In the genomic region with DNA sequence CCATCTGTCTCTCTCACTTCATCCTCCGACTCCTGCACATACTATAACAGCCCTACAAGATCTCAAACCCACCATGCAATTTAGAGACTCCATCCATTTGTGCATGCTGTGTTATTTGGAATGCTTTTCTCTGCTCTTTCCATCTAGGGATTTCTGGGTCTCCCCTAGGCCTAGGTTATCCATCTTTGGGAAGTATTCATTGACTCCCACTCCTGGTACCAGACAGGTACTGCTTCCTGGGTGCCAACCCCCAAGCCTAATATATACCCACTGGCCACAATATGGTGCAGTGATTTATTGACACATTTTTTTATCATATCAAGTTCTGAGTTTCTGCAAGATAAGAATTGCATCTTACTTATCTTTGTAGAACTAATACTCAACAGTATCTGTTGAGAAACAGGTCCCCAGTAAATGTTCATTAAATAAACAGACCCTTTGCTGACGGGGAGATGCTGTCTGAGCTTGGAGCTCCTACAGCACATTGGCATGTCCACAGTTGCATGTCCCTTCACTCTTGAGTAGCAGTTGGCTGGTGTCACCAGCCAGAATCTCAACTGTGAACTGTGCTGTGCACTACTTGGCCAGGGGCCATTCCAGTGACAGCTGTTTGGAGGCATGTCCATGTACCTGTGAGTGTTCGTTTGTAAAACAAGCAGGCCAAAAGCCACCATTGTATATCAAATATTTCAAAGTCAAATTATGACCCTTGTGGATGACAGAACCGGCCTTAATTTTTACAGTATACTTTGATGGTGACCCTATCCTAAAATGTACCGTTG, we compare ENCODE assay signal across 28 cellular contexts.
"Had no signal": no experiment of that assay in that cellular context is flagged by ENCODE, and none has a peak within 500 bp of the region (broad histone marks: within the 10 kb centered on the region; RNA-seq: fewer than 3 reads in every experiment).

No MANE protein-coding gene starts in this region.

- H3K36me3 ChIP-seq: left lung, lower lobe of right lung, pancreas, prostate gland, stomach, thyroid gland, transverse colon, upper lobe of left lung had no signal

- H3K27ac ChIP-seq: left lung, lower lobe of right lung, pancreas, prostate gland, skin epidermis, stomach, testis, thyroid gland, transverse colon, upper lobe of left lung had no signal

- H3K27me3 ChIP-seq: left lung, pancreas, testis, thyroid gland, transverse colon, upper lobe of left lung had no signal

- DNase-seq: hypothalamus; immature natural killer cell; kidney; left colon; left lung; lower lobe of right lung; mammary epithelial cell; mesenchymal stem cell; naive thymus-derived CD8-positive, alpha-beta T cell; nucleus accumbens; posterior cingulate gyrus; retina; right cardiac atrium; stimulated activated CD4-positive, alpha-beta T cell treated with anti-CD3 and anti-CD28 coated beads, Interleukin-12 subunit alpha, Interleukin-12 subunit beta, amount 100 ng/mL, for 4 hours; stimulated activated CD4-positive, alpha-beta T cell treated with anti-CD3 and anti-CD28 coated beads, Interleukin-15, amount 100 ng/mL, for 24 hours; stimulated activated CD4-positive, alpha-beta T cell treated with anti-CD3 and anti-CD28 coated beads, Interleukin-2, amount 100 ng/mL, for 24 hours; stimulated activated CD4-positive, alpha-beta T cell treated with anti-CD3 and anti-CD28 coated beads, Interleukin-4, amount 100 ng/mL, for 1 hour; stimulated activated naive B cell treated with anti-CD40 and anti-IgM and Interleukin-4, amounts not matched to agents 10 μg/mL and 1 μg/mL and 100 μg/mL, for 72 hours; stimulated activated naive CD8-positive, alpha-beta T cell treated with anti-CD3 and anti-CD28 coated beads, Interleukin-15, Interleukin-2, amounts not matched to agents 100 U/mL and 50 U/mL, for 24 hours; stomach; testis; thyroid gland; transverse colon; upper lobe of left lung had no signal

- H3K4me3 ChIP-seq: left lung, lower lobe of right lung, pancreas, prostate gland, skin epidermis, stomach, testis, thyroid gland, transverse colon, upper lobe of left lung had no signal

- H3K9me3 ChIP-seq: lower lobe of right lung, pancreas, prostate gland, testis, thyroid gland had no signal

- H3K4me1 ChIP-seq: left lung, lower lobe of right lung, prostate gland, stomach, testis, thyroid gland, transverse colon, upper lobe of left lung had no signal

- ATAC-seq: left colon; left lung; lower lobe of right lung; naive thymus-derived CD8-positive, alpha-beta T cell; right cardiac atrium; sciatic nerve; stimulated activated naive B cell treated with anti-CD40 and anti-IgM and Interleukin-4, amounts not matched to agents 10 μg/mL and 1 μg/mL and 100 μg/mL, for 72 hours; stimulated activated naive CD8-positive, alpha-beta T cell treated with anti-CD3 and anti-CD28 coated beads, Interleukin-15, Interleukin-2, amounts not matched to agents 100 U/mL and 50 U/mL, for 24 hours had no signal
